26 cellular contexts compared by ENCODE assay signal in the genomic region with DNA sequence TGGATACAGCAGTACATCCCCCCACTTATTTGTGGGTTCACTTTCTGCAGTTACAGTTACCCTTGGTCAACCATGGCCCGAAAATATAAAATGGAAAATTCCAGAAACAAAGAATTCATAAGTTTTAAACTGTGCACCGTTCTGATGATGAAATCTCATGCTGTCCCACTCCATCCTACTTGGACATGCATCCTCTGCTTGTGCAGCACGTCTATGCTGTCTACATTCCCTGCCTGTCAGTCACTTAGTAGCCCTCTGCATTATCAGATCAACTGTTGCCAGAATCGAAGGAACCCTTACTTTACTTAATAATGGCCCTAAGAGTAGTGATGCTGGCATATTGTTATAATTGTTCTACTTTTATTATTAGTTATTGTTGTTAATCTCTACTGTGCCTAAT.
"Had no signal": no experiment of that assay in that cellular context is flagged by ENCODE, and none has a peak within 500 bp of the region (broad histone marks: within the 10 kb centered on the region; RNA-seq: fewer than 3 reads in every experiment).

No MANE protein-coding gene starts in this region.

- FAIRE-seq: colon, keratinocyte had no signal

- H3K27me3 ChIP-seq: gastrocnemius medialis, right atrium auricular region, tibial nerve, upper lobe of right lung, vagina had no signal

- H3K4me3 Mint-ChIP-seq: dendritic cell treated with granulocyte-macrophage colony-stimulating factor and Interleukin-4, amounts not matched to agents 40 ng/mL and 50 ng/mL, for 4 days; endodermal cell; memory B cell; natural killer cell treated with Interleukin-12 subunit alpha and Interleukin-12 subunit beta and Interleukin-15 and Interleukin-18, amount 100 ng/mL, for 72 hours; neural crest cell; stimulated activated effector memory CD8-positive, alpha-beta T cell treated with anti-CD3 and anti-CD28 coated beads, Interleukin-12 subunit alpha, Interleukin-12 subunit beta, amount 100 ng/mL, for 72 hours; stimulated activated naive CD8-positive, alpha-beta T cell treated with anti-CD3 and anti-CD28 coated beads, Interleukin-15, Interleukin-2, amounts not matched to agents 100 ng/mL and 50 ng/mL, for 24 hours had no signal

- ATAC-seq: esophagus mucosa; gastrocnemius medialis; natural killer cell treated with Interleukin-12 subunit alpha and Interleukin-12 subunit beta and Interleukin-15 and Interleukin-18, amount 100 ng/mL, for 72 hours; sciatic nerve; stimulated activated effector memory CD8-positive, alpha-beta T cell treated with anti-CD3 and anti-CD28 coated beads, Interleukin-12 subunit alpha, Interleukin-12 subunit beta, amount 100 ng/mL, for 72 hours; upper lobe of right lung had no signal

- H3K4me3 ChIP-seq: gastrocnemius medialis, lung, prostate gland, right atrium auricular region, thoracic aorta, tibial nerve, upper lobe of right lung, vagina had no signal

- H3K27ac Mint-ChIP-seq: dendritic cell treated with granulocyte-macrophage colony-stimulating factor and Interleukin-4, amounts not matched to agents 40 ng/mL and 50 ng/mL, for 4 days; endodermal cell; natural killer cell treated with Interleukin-12 subunit alpha and Interleukin-12 subunit beta and Interleukin-15 and Interleukin-18, amount 100 ng/mL, for 72 hours; stimulated activated effector memory CD8-positive, alpha-beta T cell treated with anti-CD3 and anti-CD28 coated beads, Interleukin-12 subunit alpha, Interleukin-12 subunit beta, amount 100 ng/mL, for 72 hours; stimulated activated naive CD8-positive, alpha-beta T cell treated with anti-CD3 and anti-CD28 coated beads, Interleukin-15, Interleukin-2, amounts not matched to agents 100 ng/mL and 50 ng/mL, for 24 hours had no signal

- H3K9me3 ChIP-seq: gastrocnemius medialis, prostate gland, right atrium auricular region, thoracic aorta, tibial nerve, upper lobe of right lung, vagina had no signal

- H3K36me3 ChIP-seq: gastrocnemius medialis, prostate gland, right atrium auricular region, thoracic aorta, tibial nerve, upper lobe of right lung, vagina had no signal

- H3K4me1 Mint-ChIP-seq: neural crest cell; stimulated activated effector memory CD8-positive, alpha-beta T cell treated with anti-CD3 and anti-CD28 coated beads, Interleukin-12 subunit alpha, Interleukin-12 subunit beta, amount 100 ng/mL, for 72 hours had no signal

- H3K9me3 Mint-ChIP-seq: dendritic cell treated with granulocyte-macrophage colony-stimulating factor and Interleukin-4, amounts not matched to agents 40 ng/mL and 50 ng/mL, for 4 days; memory B cell; natural killer cell treated with Interleukin-12 subunit alpha and Interleukin-12 subunit beta and Interleukin-15 and Interleukin-18, amount 100 ng/mL, for 72 hours; neural crest cell; stimulated activated effector memory CD8-positive, alpha-beta T cell treated with anti-CD3 and anti-CD28 coated beads, Interleukin-12 subunit alpha, Interleukin-12 subunit beta, amount 100 ng/mL, for 72 hours had no signal

- H3K27ac ChIP-seq: epithelial cell of prostate, gastrocnemius medialis, prostate gland, right atrium auricular region, thoracic aorta, tibial nerve, upper lobe of right lung, vagina had no signal

- H3K4me1 ChIP-seq: prostate gland, tibial nerve, upper lobe of right lung, vagina had no signal

- DNase-seq: effector CD8-positive, alpha-beta T cell; endodermal cell; foreskin fibroblast; gastrocnemius medialis; head of caudate nucleus; nucleus accumbens; stimulated activated CD4-positive, alpha-beta T cell treated with anti-CD3 and anti-CD28 coated beads, Interleukin-2, amount 100 ng/mL, for 24 hours; stimulated activated CD4-positive, alpha-beta T cell treated with anti-CD3 and anti-CD28 coated beads, Interleukin-4, amount 100 ng/mL, for 24 hours; upper lobe of right lung had no signal

- H3K36me3 Mint-ChIP-seq: natural killer cell treated with Interleukin-12 subunit alpha and Interleukin-12 subunit beta and Interleukin-15 and Interleukin-18, amount 100 ng/mL, for 72 hours; stimulated activated effector memory CD8-positive, alpha-beta T cell treated with anti-CD3 and anti-CD28 coated beads, Interleukin-12 subunit alpha, Interleukin-12 subunit beta, amount 100 ng/mL, for 72 hours had no signal

- H3K27me3 Mint-ChIP-seq: dendritic cell treated with granulocyte-macrophage colony-stimulating factor and Interleukin-4, amounts not matched to agents 40 ng/mL and 50 ng/mL, for 4 days; memory B cell; natural killer cell treated with Interleukin-12 subunit alpha and Interleukin-12 subunit beta and Interleukin-15 and Interleukin-18, amount 100 ng/mL, for 72 hours; stimulated activated naive CD8-positive, alpha-beta T cell treated with anti-CD3 and anti-CD28 coated beads, Interleukin-15, Interleukin-2, amounts not matched to agents 100 ng/mL and 50 ng/mL, for 24 hours had no signal
